Comparison of ENCODE assay signal across 19 cellular contexts in the genomic region with DNA sequence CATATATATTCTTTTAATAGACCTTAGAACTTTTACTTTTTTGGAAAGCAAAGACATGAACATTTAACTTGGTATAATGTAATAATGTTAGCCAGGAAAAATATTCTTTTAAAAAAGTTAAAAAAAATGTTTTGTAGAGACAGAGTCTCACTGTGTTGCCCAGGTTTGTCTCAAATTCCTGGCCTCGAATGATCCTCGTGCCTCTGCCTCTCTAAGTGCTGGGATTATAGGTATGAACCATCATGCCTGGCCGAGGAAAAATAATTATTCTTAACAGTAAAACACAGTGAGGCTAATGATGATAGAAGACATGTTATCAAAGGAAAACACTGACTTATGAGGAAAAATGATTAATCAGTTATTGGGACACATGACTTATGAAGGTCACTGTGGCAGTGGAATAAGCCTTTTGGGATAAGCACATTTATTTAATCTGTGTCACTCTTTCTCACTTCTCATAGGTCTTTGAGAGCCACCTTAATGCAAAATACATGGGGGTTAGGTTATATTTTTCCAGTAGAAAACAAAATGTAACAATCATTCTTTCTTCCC. TPM values are rescaled to one million over a fixed set of nuclear protein-coding genes. Genes with fewer than 3 reads are reported as not detected.
A peak's percentile ranks its signal among the peaks of the same experiment; 100 is the strongest.
DNase-seq lines count a peak whose midpoint lies in the region; ATAC-seq, FAIRE-seq and TF ChIP-seq lines count a peak whose summit lies in the region.
"Had no signal": no experiment of that assay in that cellular context is flagged by ENCODE, and none has a peak within 500 bp of the region (broad histone marks: within the 10 kb centered on the region; RNA-seq: fewer than 3 reads in every experiment).

No MANE protein-coding gene starts in this region.

- H3K79me2 ChIP-seq in endothelial cell of umbilical vein (ENCODE audit: control insufficient read depth, insufficient read depth, low read length) = no peaks in the 10 kb centered on the region

- H3K4me3 ChIP-seq in IMR-90 (ENCODE audit: insufficient read depth, low read depth, low read length) = no peak overlapping the region
- no peak overlapping the region for H3K4me3 ChIP-seq in endothelial cell of umbilical vein (replicated peaks in 1 of 3; ENCODE audit: insufficient read depth in 1 of 3, low read depth in 1 of 3, low read length in 3 of 3)
- H3K4me3 ChIP-seq: GM23338 had no signal

- intact Hi-C loops in IMR-90 (cut with micrococcal nuclease) (loop anchor here (10.0 kb wide), 1 partner anchor 815 kb away; no protein-coding TSS in a partner anchor), endothelial cell of umbilical vein (cut with micrococcal nuclease) (no loop called here)

- H3K9ac ChIP-seq in IMR-90 (ENCODE audit: low read depth, low read length) (no peak overlapping the region), endothelial cell of umbilical vein (replicated peaks; ENCODE audit: extremely low read depth, insufficient read depth, low read length) (no peak overlapping the region)

- peak overlapping the region; percentile 64; the same call in 1 of the 2 replicates for H3K18ac ChIP-seq in IMR-90 (ENCODE audit: low read depth, low read length)

- WGBS in IMR-90 (ENCODE audit: extremely low coverage in 2 of 2, insufficient read length in 1 of 2), 2 experiments = 100% methylated on average over 1 of the region's 3 CpGs; no CpG with 5 or more reads in 1 of the 2 experiments

- H3K27ac Mint-ChIP-seq in activated naive CD8-positive, alpha-beta T cell treated with anti-CD3 and anti-CD28 coated beads, Interleukin-2, amount 50 U/mL, for 24 hours = no peak overlapping the region
- H3K27ac Mint-ChIP-seq: CD4-positive, CD25-positive, alpha-beta regulatory T cell; GM23338 had no signal

- H3K36me3 ChIP-seq in IMR-90 (ENCODE audit: control insufficient read depth, insufficient read depth, low read length) (no peaks in the 10 kb centered on the region), endothelial cell of umbilical vein (ENCODE audit: control insufficient read depth in 2 of 2, extremely low read depth in 1 of 2, insufficient read depth in 2 of 2, low read length in 2 of 2) (no peaks in the 10 kb centered on the region)
- H3K36me3 ChIP-seq: BE2C had no signal

- peak overlapping the region; percentile 21; the same call in 1 of the 3 replicates for H2BK15ac ChIP-seq in IMR-90 (ENCODE audit: low read depth, low read length)

- no peak overlapping the region for H3K4me3 Mint-ChIP-seq in activated naive CD8-positive, alpha-beta T cell treated with anti-CD3 and anti-CD28 coated beads, Interleukin-2, amount 50 U/mL, for 24 hours
- H3K4me3 Mint-ChIP-seq: CD4-positive, CD25-positive, alpha-beta regulatory T cell; CD8-positive, alpha-beta memory T cell; GM23338 had no signal

- in situ Hi-C loops in IMR-90 (cut with MboI; ENCODE audit: low sequenced_read_pairs) = loop anchor here (10.0 kb wide), 1 partner anchor 115 kb away; no protein-coding TSS in a partner anchor

- H2BK5ac ChIP-seq in IMR-90 (ENCODE audit: low read depth, low read length, poor library complexity, severe bottlenecking) = no peak overlapping the region

- H3K56ac ChIP-seq in IMR-90 (ENCODE audit: extremely low read depth, insufficient read depth, low read length) = no peak overlapping the region

- no peaks in the 10 kb centered on the region for H4K20me1 ChIP-seq in IMR-90 (ENCODE audit: insufficient read depth, low read length)
- H4K20me1 ChIP-seq in endothelial cell of umbilical vein (replicated peaks; ENCODE audit: control insufficient read depth, extremely low read depth, insufficient read depth, low read length) = no peaks in the 10 kb centered on the region

- TF ChIP-seq CTCF in IMR-90 (conservative IDR thresholded peaks at IDR 0.05; ENCODE audit: low read depth, low read length) = no peak
- TF ChIP-seq CTCF in endothelial cell of umbilical vein (IDR thresholded peaks at IDR 0.05; ENCODE audit: extremely low read depth in 1 of 2, insufficient read depth in 1 of 2, low read depth in 1 of 2, low read length in 2 of 2) = no peak

- no peak overlapping the region for H2BK20ac ChIP-seq in IMR-90 (ENCODE audit: low read depth, low read length)

- no peak overlapping the region for H2AK5ac ChIP-seq in IMR-90 (ENCODE audit: low read depth, low read length)

- H4K8ac ChIP-seq in IMR-90 (ENCODE audit: low read depth in 2 of 2, low read length in 2 of 2) = no peak overlapping the region

- no peaks in the 10 kb centered on the region for H3K36me3 Mint-ChIP-seq in activated naive CD8-positive, alpha-beta T cell treated with anti-CD3 and anti-CD28 coated beads, Interleukin-2, amount 50 U/mL, for 24 hours (ENCODE audit: low read depth)
- H3K36me3 Mint-ChIP-seq: CD4-positive, CD25-positive, alpha-beta regulatory T cell; CD8-positive, alpha-beta memory T cell had no signal

- H3K9me3 Mint-ChIP-seq in activated naive CD8-positive, alpha-beta T cell treated with anti-CD3 and anti-CD28 coated beads, Interleukin-2, amount 50 U/mL, for 24 hours = no peaks in the 10 kb centered on the region
- H3K9me3 Mint-ChIP-seq: CD4-positive, CD25-positive, alpha-beta regulatory T cell; CD8-positive, alpha-beta memory T cell; GM23338 had no signal

- H3K4me1 ChIP-seq in IMR-90 (ENCODE audit: control insufficient read depth, insufficient read depth, low read length) (peaks cover 9% of the 10 kb centered on the region), endothelial cell of umbilical vein (ENCODE audit: control insufficient read depth, extremely low read depth, insufficient read depth, low read length) (peaks cover 27% of the 10 kb centered on the region)

- DNase-seq in GM12892 (ENCODE audit: insufficient read length) = no peak
- no peak for DNase-seq in IMR-90
- DNase-seq in endothelial cell of umbilical vein (ENCODE audit: low read depth, low spot score) = no peak
- no peak for DNase-seq in NCI-H446 treated with DMSO at 0.1 percent for 48 hours (lab: John Stamatoyannopoulos, UW)
- no peak for DNase-seq in activated naive CD8-positive, alpha-beta T cell treated with anti-CD3 and anti-CD28 coated beads, Interleukin-2, amount 50 U/mL, for 24 hours
- no peak for DNase-seq in HTR-8/SVneo (ENCODE audit: insufficient read length, low spot score)
- DNase-seq: ACHN; BE2C; C1 segment of cervical spinal cord; CD8-positive, alpha-beta memory T cell; COR-L47; DMS 273 treated with DMSO at 0.1 percent for 48 hours; DMS53; DND-41; KG1 had no signal

- dilution Hi-C loops in IMR-90 (cut with HindIII; ENCODE audit: low sequenced_read_pairs, unreplicated experiment) (no loop called here), endothelial cell of umbilical vein (cut with MboI; ENCODE audit: extremely low pct_ligation_motif_present, low sequenced_read_pairs) (no loop called here)

- no peak overlapping the region for H2AFZ ChIP-seq in IMR-90 (replicated peaks; ENCODE audit: low read length, poor library complexity)
- H2AFZ ChIP-seq in endothelial cell of umbilical vein (ENCODE audit: low read depth, low read length) = no peak overlapping the region

- H3K9me1 ChIP-seq in IMR-90 (ENCODE audit: insufficient read depth, low read length) = peaks cover 3% of the 10 kb centered on the region
- H3K9me1 ChIP-seq in endothelial cell of umbilical vein (replicated peaks; ENCODE audit: control insufficient read depth, extremely low read depth, insufficient read depth, low read length) = no peaks in the 10 kb centered on the region

- H3K14ac ChIP-seq in IMR-90 (replicated peaks; ENCODE audit: low read depth, low read length) = no peak overlapping the region

- H4K5ac ChIP-seq in IMR-90 (ENCODE audit: low read depth, low read length) = no peak overlapping the region

- peaks cover 58% of the 10 kb centered on the region for H3K4me1 Mint-ChIP-seq in activated naive CD8-positive, alpha-beta T cell treated with anti-CD3 and anti-CD28 coated beads, Interleukin-2, amount 50 U/mL, for 24 hours

- H2AK9ac ChIP-seq in IMR-90 (replicated peaks; ENCODE audit: low read depth, low read length, poor library complexity) = no peak overlapping the region

- no TSS peak for BruUV-seq in IMR-90 (replicated peaks; lab: Mats Ljungman, UMichigan)
- no TSS peak for BruUV-seq in endothelial cell of umbilical vein (replicated peaks; lab: Mats Ljungman, UMichigan)

- no peak overlapping the region for H3K4ac ChIP-seq in IMR-90 (ENCODE audit: low read depth, low read length)

- FAIRE-seq in GM12892 (lab: Jason Lieb, UNC) (peak; percentile 56), endothelial cell of umbilical vein (lab: Jason Lieb, UNC) (no peak), HTR-8/SVneo (lab: Jason Lieb, UNC) (no peak)
- FAIRE-seq: G401.6, H54 had no signal

- H3K27ac ChIP-seq in IMR-90 (ENCODE audit: insufficient read depth, low read length) = no peak overlapping the region
- H3K27ac ChIP-seq in endothelial cell of umbilical vein (ENCODE audit: insufficient read depth, low read depth, low read length) = no peak overlapping the region

- no peaks in the 10 kb centered on the region for H3K27me3 Mint-ChIP-seq in activated naive CD8-positive, alpha-beta T cell treated with anti-CD3 and anti-CD28 coated beads, Interleukin-2, amount 50 U/mL, for 24 hours
- H3K27me3 Mint-ChIP-seq: CD4-positive, CD25-positive, alpha-beta regulatory T cell had no signal

- no peak overlapping the region for H4K91ac ChIP-seq in IMR-90 (ENCODE audit: insufficient read depth, low read depth, low read length)

- no peak overlapping the region for H3K23ac ChIP-seq in IMR-90 (ENCODE audit: low read depth, low read length)

- H3K27me3 ChIP-seq in IMR-90 (ENCODE audit: control insufficient read depth, insufficient read depth, low read length) = no peaks in the 10 kb centered on the region
- no peaks in the 10 kb centered on the region for H3K27me3 ChIP-seq in endothelial cell of umbilical vein (ENCODE audit: control insufficient read depth in 2 of 2, insufficient read depth in 2 of 2, low read length in 2 of 2)
- H3K27me3 ChIP-seq: BE2C had no signal

- H3K4me2 ChIP-seq in IMR-90 (ENCODE audit: low read depth, low read length) = no peak overlapping the region
- H3K4me2 ChIP-seq in endothelial cell of umbilical vein (ENCODE audit: insufficient read depth, low read length) = peak overlapping the region; percentile 26
- H3K4me2 ChIP-seq: GM23338 had no signal

- POLR2A ChIA-PET in IMR-90 (lab: Charles Lee; ENCODE audit: unreplicated experiment) (no interaction called here), endothelial cell of umbilical vein (lab: Charles Lee) (no interaction called here)

- no peak overlapping the region for H2BK120ac ChIP-seq in IMR-90 (ENCODE audit: low read depth, low read length)

- no peak for TF ChIP-seq RAD21 in IMR-90 (IDR thresholded peaks at IDR 0.05; ENCODE audit: low read length)

- H3K9me3 ChIP-seq in IMR-90 (ENCODE audit: control insufficient read depth, insufficient read depth, low read length) (no peaks in the 10 kb centered on the region), endothelial cell of umbilical vein (replicated peaks; ENCODE audit: control insufficient read depth, insufficient read depth, low read length) (no peaks in the 10 kb centered on the region)
- H3K9me3 ChIP-seq: BE2C had no signal

- CTCF ChIA-PET in IMR-90 (lab: Yijun Ruan, JAX) = no interaction called here
- CTCF ChIA-PET in endothelial cell of umbilical vein (lab: Charles Lee) = interaction anchor here (0.6 to 2.1 kb wide), 2 partner anchors 20 to 47 kb away, joined by 3 to 6 read pairs; no protein-coding TSS in a partner anchor

- peaks cover 1 to 12% of the 10 kb centered on the region in 2 experiments; a peak in 1 of 4 replicates for H3K79me1 ChIP-seq in IMR-90 (ENCODE audit: low read depth in 1 of 2, low read length in 2 of 2)

- TF ChIP-seq POLR2A in GM12892 (IDR thresholded peaks at IDR 0.05; ENCODE audit: low read depth, low read length) = no peak
- no peak for TF ChIP-seq POLR2A in IMR-90 (IDR thresholded peaks at IDR 0.05; ENCODE audit: low read depth, low read length)
- TF ChIP-seq POLR2A in endothelial cell of umbilical vein (IDR thresholded peaks at IDR 0.05; ENCODE audit: low read depth, low read length) = no peak

- ATAC-seq in IMR-90 (ENCODE audit: low read depth) = no peak
- ATAC-seq in activated naive CD8-positive, alpha-beta T cell treated with anti-CD3 and anti-CD28 coated beads, Interleukin-2, amount 50 U/mL, for 24 hours = no peak
- ATAC-seq: GM23338 had no signal

RNA-seq across cellular contexts. Expression of gene BMP2K, which starts 6.0 kb away (rescaled TPM):
- 12.2 TPM for polyA plus RNA-seq in GM12892 (2012; ENCODE audit: missing spikeins)
- total RNA-seq in IMR-90 (2012; rRNA removed) (46.1 and 59.7 TPM in 2 replicates), endothelial cell of umbilical vein (37.9 and 38.9 TPM in 2 replicates)
- polyA plus RNA-seq in IMR-90 (2012; rRNA removed) (14.3 and 15.8 TPM in 2 replicates), endothelial cell of umbilical vein (14.9 and 16.1 TPM in 2 replicates)
- polyA plus RNA-seq in IMR-90 (2012; cell fraction: cytosol; rRNA removed) = 3.6 and 3.8 TPM in 2 replicates
- polyA plus RNA-seq in IMR-90 (2012; cell fraction: nucleus; rRNA removed; ENCODE audit: low replicate concordance) = 7.6 and 39.7 TPM in 2 replicates
- polyA plus RNA-seq in endothelial cell of umbilical vein (2011; cell fraction: cytosol; rRNA removed) = 13.1 and 16.8 TPM in 2 replicates
- polyA plus RNA-seq in endothelial cell of umbilical vein (2011; cell fraction: nucleus; rRNA removed) = 60.9 and 70.7 TPM in 2 replicates
- polyA plus RNA-seq in endothelial cell of umbilical vein (2012) = 15.3 and 16.1 TPM in 2 replicates
- polyA minus RNA-seq in endothelial cell of umbilical vein = 43.5 and 55.3 TPM in 2 replicates
- polyA minus RNA-seq in endothelial cell of umbilical vein (2011; cell fraction: cytosol; rRNA and poly(A)+ RNA removed) = 10.2 TPM
- 132 and 204 TPM in 2 replicates for polyA minus RNA-seq in endothelial cell of umbilical vein (2011; cell fraction: nucleus; rRNA and poly(A)+ RNA removed)
